In the genomic region with DNA sequence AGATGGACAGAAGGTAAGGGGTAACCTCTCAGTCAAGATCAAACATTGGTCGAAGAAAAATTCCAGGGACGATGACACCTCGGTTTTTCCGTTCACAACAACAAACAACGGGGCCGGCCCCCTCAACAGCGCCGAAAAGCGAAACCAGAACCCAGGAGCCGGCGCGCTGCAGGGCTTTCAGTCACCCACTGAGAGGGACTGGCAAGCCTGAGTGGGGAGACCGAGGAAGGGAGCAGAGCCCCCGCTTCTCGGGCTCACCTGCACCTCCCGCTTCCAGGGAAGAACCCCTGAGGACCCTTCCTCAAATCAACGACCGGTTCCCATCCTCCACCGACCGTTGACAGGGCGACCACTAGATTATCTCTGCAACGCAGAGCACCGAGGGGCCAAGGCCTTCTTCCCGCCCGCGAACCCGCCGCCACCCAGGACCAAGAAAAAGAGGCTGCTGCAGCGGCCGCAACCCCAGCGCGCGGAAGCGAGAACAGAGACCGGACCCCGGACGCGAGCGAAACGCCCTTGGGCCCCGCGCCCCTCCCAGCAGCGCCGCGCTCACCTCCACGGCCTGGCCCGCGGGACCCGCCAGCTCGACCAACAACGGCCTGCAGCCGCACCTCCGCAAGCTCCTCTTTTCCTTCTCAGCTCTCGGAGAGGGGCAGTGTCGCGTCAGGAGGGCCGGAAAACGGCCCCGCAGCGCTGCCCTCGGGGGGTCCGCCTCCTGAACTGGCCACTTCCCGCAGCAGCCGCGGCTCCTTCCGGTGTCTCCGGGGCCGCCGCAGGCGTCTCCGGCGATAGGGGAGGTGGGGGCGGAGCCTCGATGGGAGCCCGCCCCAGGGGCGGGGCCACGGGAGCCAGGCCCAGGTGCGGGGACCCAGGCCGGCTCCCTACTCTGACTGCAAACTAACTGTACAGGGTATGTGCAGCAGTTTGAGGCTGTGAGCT, we compare ENCODE assay signal across 1 cellular context.
TF ChIP-seq lines count a peak whose summit lies in the region.

Gene USP33 (minus strand): TSS at position 763 of the 939 bp plus-strand sequence. CDS start 18,155 bp downstream, outside the sequence.

TF ChIP-seq in WTC11, 78 proteins besides CTCF, POLR2A, EP300 and RAD21 (continued from another document):
- TF ChIP-seq, protein P1, sequence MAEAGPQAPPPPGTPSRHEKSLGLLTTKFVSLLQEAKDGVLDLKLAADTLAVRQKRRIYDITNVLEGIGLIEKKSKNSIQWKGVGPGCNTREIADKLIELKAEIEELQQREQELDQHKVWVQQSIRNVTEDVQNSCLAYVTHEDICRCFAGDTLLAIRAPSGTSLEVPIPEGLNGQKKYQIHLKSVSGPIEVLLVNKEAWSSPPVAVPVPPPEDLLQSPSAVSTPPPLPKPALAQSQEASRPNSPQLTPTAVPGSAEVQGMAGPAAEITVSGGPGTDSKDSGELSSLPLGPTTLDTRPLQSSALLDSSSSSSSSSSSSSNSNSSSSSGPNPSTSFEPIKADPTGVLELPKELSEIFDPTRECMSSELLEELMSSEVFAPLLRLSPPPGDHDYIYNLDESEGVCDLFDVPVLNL (CRISPR knock-in tag; IDR thresholded peaks at IDR 0.05; ENCODE audit: borderline replicate concordance, low read depth), result 0 out of 2 replicates have a peak, but pooled peaks have one; percentile 15
- TF ChIP-seq NFE2L1 (CRISPR knock-in tag; IDR thresholded peaks at IDR 0.05), result no peak
- TF ChIP-seq ZNF532 (CRISPR knock-in tag; IDR thresholded peaks at IDR 0.05; ENCODE audit: borderline replicate concordance), result no peak
- peak; percentile 94 for TF ChIP-seq KAT7 (CRISPR knock-in tag; IDR thresholded peaks at IDR 0.05; ENCODE audit: borderline replicate concordance)
- TF ChIP-seq, protein P2, sequence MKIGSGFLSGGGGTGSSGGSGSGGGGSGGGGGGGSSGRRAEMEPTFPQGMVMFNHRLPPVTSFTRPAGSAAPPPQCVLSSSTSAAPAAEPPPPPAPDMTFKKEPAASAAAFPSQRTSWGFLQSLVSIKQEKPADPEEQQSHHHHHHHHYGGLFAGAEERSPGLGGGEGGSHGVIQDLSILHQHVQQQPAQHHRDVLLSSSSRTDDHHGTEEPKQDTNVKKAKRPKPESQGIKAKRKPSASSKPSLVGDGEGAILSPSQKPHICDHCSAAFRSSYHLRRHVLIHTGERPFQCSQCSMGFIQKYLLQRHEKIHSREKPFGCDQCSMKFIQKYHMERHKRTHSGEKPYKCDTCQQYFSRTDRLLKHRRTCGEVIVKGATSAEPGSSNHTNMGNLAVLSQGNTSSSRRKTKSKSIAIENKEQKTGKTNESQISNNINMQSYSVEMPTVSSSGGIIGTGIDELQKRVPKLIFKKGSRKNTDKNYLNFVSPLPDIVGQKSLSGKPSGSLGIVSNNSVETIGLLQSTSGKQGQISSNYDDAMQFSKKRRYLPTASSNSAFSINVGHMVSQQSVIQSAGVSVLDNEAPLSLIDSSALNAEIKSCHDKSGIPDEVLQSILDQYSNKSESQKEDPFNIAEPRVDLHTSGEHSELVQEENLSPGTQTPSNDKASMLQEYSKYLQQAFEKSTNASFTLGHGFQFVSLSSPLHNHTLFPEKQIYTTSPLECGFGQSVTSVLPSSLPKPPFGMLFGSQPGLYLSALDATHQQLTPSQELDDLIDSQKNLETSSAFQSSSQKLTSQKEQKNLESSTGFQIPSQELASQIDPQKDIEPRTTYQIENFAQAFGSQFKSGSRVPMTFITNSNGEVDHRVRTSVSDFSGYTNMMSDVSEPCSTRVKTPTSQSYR (CRISPR knock-in tag; IDR thresholded peaks at IDR 0.05), result 0 out of 2 replicates have a peak, but pooled peaks have one; percentile 16
- TF ChIP-seq NR1H2 (CRISPR knock-in tag; IDR thresholded peaks at IDR 0.05), result no peak
- peak; percentile 83; the same call in 1 of the 2 replicates for TF ChIP-seq FOXK1 (CRISPR knock-in tag; IDR thresholded peaks at IDR 0.05)
- TF ChIP-seq ZMAT4 (CRISPR knock-in tag; IDR thresholded peaks at IDR 0.05), result no peak
- TF ChIP-seq HMGXB4 (CRISPR knock-in tag; IDR thresholded peaks at IDR 0.05), result peak; percentile 81; the same call in 1 of the 2 replicates
- TF ChIP-seq SP1 (CRISPR knock-in tag; conservative IDR thresholded peaks at IDR 0.05), result peak; percentile 57
- TF ChIP-seq ZNF232 (CRISPR knock-in tag; IDR thresholded peaks at IDR 0.05), result 0 out of 2 replicates have a peak, but pooled peaks have one; percentile 87
- no peak for TF ChIP-seq USF1 (CRISPR knock-in tag; IDR thresholded peaks at IDR 0.05)
- TF ChIP-seq ATF3 (CRISPR knock-in tag; conservative IDR thresholded peaks at IDR 0.05), result no peak
- TF ChIP-seq FOXP1 (CRISPR knock-in tag; IDR thresholded peaks at IDR 0.05; ENCODE audit: borderline replicate concordance), result peak; percentile 64; the same call in 1 of the 2 replicates
- TF ChIP-seq SMAD3 (CRISPR knock-in tag; IDR thresholded peaks at IDR 0.05; ENCODE audit: borderline replicate concordance), result peak; percentile 84; the same call in 1 of the 2 replicates
- TF ChIP-seq MYBL2 (CRISPR knock-in tag; IDR thresholded peaks at IDR 0.05), result peak; percentile 20; the same call in 1 of the 2 replicates
- peak; percentile 19; the same call in 1 of the 2 replicates for TF ChIP-seq E2F5 (CRISPR knock-in tag; IDR thresholded peaks at IDR 0.05)
TF ChIP-seq in WTC11: peak in this region for 18.
